21 cellular contexts compared by ENCODE assay signal in genomic region chr1:24472527-24473251, GRCh38. TPM values are rescaled to one million over a fixed set of nuclear protein-coding genes. Genes with fewer than 3 reads are reported as not detected.
A peak's percentile ranks its signal among the peaks of the same experiment; 100 is the strongest.
DNase-seq lines count a peak whose midpoint lies in the region; ATAC-seq and TF ChIP-seq lines count a peak whose summit lies in the region.
"Had no signal": no experiment of that assay in that cellular context is flagged by ENCODE, and none has a peak within 500 bp of the region (broad histone marks: within the 10 kb centered on the region; RNA-seq: fewer than 3 reads in every experiment).

No MANE protein-coding gene starts in this region.

- no peak overlapping the region for H2AFZ ChIP-seq in hepatocyte
- H2AFZ ChIP-seq: PC-9 had no signal

- no peak for TF ChIP-seq CTCF in Caco-2 (IDR thresholded peaks at IDR 0.05; ENCODE audit: insufficient read depth in 1 of 2, low read depth in 1 of 2, low read length in 1 of 2, severe bottlenecking in 1 of 2, unreplicated experiment in 1 of 2)
- TF ChIP-seq CTCF in WTC11 (IDR thresholded peaks at IDR 0.05) = no peak
- no peak for TF ChIP-seq CTCF in hepatocyte (IDR thresholded peaks at IDR 0.05; ENCODE audit: poor library complexity)
- TF ChIP-seq CTCF in progenitor cell of endocrine pancreas (IDR thresholded peaks at IDR 0.05; ENCODE audit: unreplicated experiment) = no peak
- TF ChIP-seq CTCF in GM10248 (IDR thresholded peaks at IDR 0.05; ENCODE audit: control extremely low read depth, extremely low read depth, low read depth, missing control alignments) = no peak

- DNase-seq in Caco-2 (peak; percentile 51 to 68), WTC11 (ENCODE audit: low spot score) (no peak), hepatocyte (ENCODE audit: low spot score) (peak; percentile 22), progenitor cell of endocrine pancreas (ENCODE audit: low spot score, unreplicated experiment) (peak; percentile 30), AG20443 (ENCODE audit: low spot score) (no peak), GM10248 (ENCODE audit: extremely low spot score) (no peak), DMS153 (lab: John Stamatoyannopoulos, UW) (no peak)
- DNase-seq in activated naive CD4-positive, alpha-beta T cell treated with Interleukin-2 at 50 U/mL for 16 hours = no peak
- DNase-seq: BE2C, MM.1S, NCI-H1048, NCI-H1436, NCI-H187 treated with DMSO at 0.1 percent for 48 hours, NCI-H2107, NCI-H446 treated with DMSO at 0.1 percent for 48 hours, RPMI8226, SHP77 treated with DMSO at 0.1 percent for 48 hours had no signal

- H3K4me3 Mint-ChIP-seq in Caco-2 (ENCODE audit: unreplicated experiment) (no peak overlapping the region), WTC11 (no peak overlapping the region), progenitor cell of endocrine pancreas (ENCODE audit: low read depth) (no peak overlapping the region)

- BruUV-seq in Caco-2 (replicated peaks; lab: Mats Ljungman, UMichigan) = no TSS peak

- H3K27me3 ChIP-seq in Caco-2 (replicated peaks; ENCODE audit: control insufficient read depth, insufficient read depth, low read length) = no peaks in the 10 kb centered on the region
- H3K27me3 ChIP-seq in hepatocyte = no peaks in the 10 kb centered on the region
- H3K27me3 ChIP-seq: BE2C had no signal

- no peak overlapping the region for H3K27ac ChIP-seq in hepatocyte
- H3K27ac ChIP-seq: A549, PC-9, SK-N-MC had no signal

- no peaks in the 10 kb centered on the region for H3K9me2 ChIP-seq in hepatocyte (replicated peaks; ENCODE audit: insufficient read depth)

- ATAC-seq in WTC11 = peak; percentile 48; the same call in 1 of the 2 replicates
- ATAC-seq: A549, K562 had no signal

- H3K36me3 Mint-ChIP-seq in Caco-2 (ENCODE audit: insufficient read depth, unreplicated experiment) = no peaks in the 10 kb centered on the region
- peaks cover 11% of the 10 kb centered on the region for H3K36me3 Mint-ChIP-seq in WTC11
- peaks cover 3% of the 10 kb centered on the region for H3K36me3 Mint-ChIP-seq in progenitor cell of endocrine pancreas (ENCODE audit: insufficient read depth)

- intact Hi-C loops in Caco-2 (cut with micrococcal nuclease; ENCODE audit: unreplicated experiment) = no loop called here

- no peaks in the 10 kb centered on the region for H3K9me3 ChIP-seq in Caco-2
- no peaks in the 10 kb centered on the region for H3K9me3 ChIP-seq in hepatocyte (ENCODE audit: low read depth)
- H3K9me3 ChIP-seq: A549, BE2C had no signal

- H3K9me3 Mint-ChIP-seq in Caco-2 (ENCODE audit: unreplicated experiment) (no peaks in the 10 kb centered on the region), WTC11 (peaks cover 16% of the 10 kb centered on the region), progenitor cell of endocrine pancreas (ENCODE audit: low read depth) (no peaks in the 10 kb centered on the region)

- no peaks in the 10 kb centered on the region for H3K79me2 ChIP-seq in hepatocyte

- no peak overlapping the region for H3K4me2 ChIP-seq in hepatocyte
- H3K4me2 ChIP-seq: A549, PC-9 had no signal

- H3K27me3 Mint-ChIP-seq in Caco-2 (ENCODE audit: insufficient read depth, unreplicated experiment) = no peaks in the 10 kb centered on the region
- H3K27me3 Mint-ChIP-seq in WTC11 (ENCODE audit: low read depth) = no peaks in the 10 kb centered on the region
- H3K27me3 Mint-ChIP-seq in progenitor cell of endocrine pancreas = no peaks in the 10 kb centered on the region

- H3K36me3 ChIP-seq in Caco-2 (ENCODE audit: control insufficient read depth, insufficient read depth, low read length) = no peaks in the 10 kb centered on the region
- H3K36me3 ChIP-seq in hepatocyte (replicated peaks; ENCODE audit: insufficient read depth, low read depth) = no peaks in the 10 kb centered on the region
- H3K36me3 ChIP-seq: BE2C had no signal

- H3K4me1 ChIP-seq in Caco-2 (peaks cover 15% of the 10 kb centered on the region), hepatocyte (ENCODE audit: insufficient read depth) (peaks cover 6% of the 10 kb centered on the region)
- H3K4me1 ChIP-seq: BE2C had no signal

- CTCF ChIA-PET in Caco-2 (lab: Charles Lee) (interaction anchor here (0.7 to 1.1 kb wide), 2 partner anchors 56 to 390 kb away, joined by 3 to 5 read pairs; no protein-coding TSS in a partner anchor), WTC11 (lab: Charles Lee) (no interaction called here), GM10248 (lab: Yijun Ruan, JAX) (interaction anchor here (1.5 to 2.6 kb wide), 2 partner anchors 80 to 274 kb away, joined by 3 to 5 read pairs; no protein-coding TSS in a partner anchor)

- no peaks in the 10 kb centered on the region for H3K4me1 Mint-ChIP-seq in Caco-2 (ENCODE audit: low read depth, unreplicated experiment)
- H3K4me1 Mint-ChIP-seq in WTC11 = peaks cover 27% of the 10 kb centered on the region
- H3K4me1 Mint-ChIP-seq in progenitor cell of endocrine pancreas (ENCODE audit: low read depth) = peaks cover 17% of the 10 kb centered on the region

- no peaks in the 10 kb centered on the region for H4K20me1 ChIP-seq in hepatocyte (ENCODE audit: insufficient read depth, poor library complexity, severe bottlenecking)

- no peak overlapping the region for H3K4me3 ChIP-seq in Caco-2 (ENCODE audit: low read depth, low read length)
- no peak overlapping the region for H3K4me3 ChIP-seq in hepatocyte
- H3K4me3 ChIP-seq: A549, K562, PC-9, SK-N-MC had no signal

- H3K27ac Mint-ChIP-seq in Caco-2 (ENCODE audit: unreplicated experiment) (no peak overlapping the region), WTC11 (0 out of 2 replicates have a peak overlapping the region, but pooled peaks have one; percentile 27), progenitor cell of endocrine pancreas (peak overlapping the region; percentile 95)

- 72% methylated on average over 11 of the region's 11 CpGs for WGBS in hepatocyte (ENCODE audit: low lambda C conversion rate, missing lambda C conversion rate)

- POLR2A ChIA-PET in Caco-2 (lab: Charles Lee) = no interaction called here
- POLR2A ChIA-PET in WTC11 (lab: Charles Lee) = no interaction called here
- POLR2A ChIA-PET in GM10248 (lab: Yijun Ruan, JAX) = no interaction called here

TF ChIP-seq in WTC11, 78 proteins besides CTCF, POLR2A, EP300 and RAD21:
- TF ChIP-seq RORB (CRISPR knock-in tag; IDR thresholded peaks at IDR 0.05) (no peak), JAZF1 (CRISPR knock-in tag; IDR thresholded peaks at IDR 0.05) (no peak), ETV6 (CRISPR knock-in tag; IDR thresholded peaks at IDR 0.05) (no peak)
- TF ChIP-seq, protein P1, sequence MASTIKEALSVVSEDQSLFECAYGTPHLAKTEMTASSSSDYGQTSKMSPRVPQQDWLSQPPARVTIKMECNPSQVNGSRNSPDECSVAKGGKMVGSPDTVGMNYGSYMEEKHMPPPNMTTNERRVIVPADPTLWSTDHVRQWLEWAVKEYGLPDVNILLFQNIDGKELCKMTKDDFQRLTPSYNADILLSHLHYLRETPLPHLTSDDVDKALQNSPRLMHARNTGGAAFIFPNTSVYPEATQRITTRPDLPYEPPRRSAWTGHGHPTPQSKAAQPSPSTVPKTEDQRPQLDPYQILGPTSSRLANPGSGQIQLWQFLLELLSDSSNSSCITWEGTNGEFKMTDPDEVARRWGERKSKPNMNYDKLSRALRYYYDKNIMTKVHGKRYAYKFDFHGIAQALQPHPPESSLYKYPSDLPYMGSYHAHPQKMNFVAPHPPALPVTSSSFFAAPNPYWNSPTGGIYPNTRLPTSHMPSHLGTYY (CRISPR knock-in tag; IDR thresholded peaks at IDR 0.05) = no peak

RNA-seq across cellular contexts. Expression of gene RCAN3, which starts 29.9 kb away (rescaled TPM):
- total RNA-seq in Caco-2 (2022) = 9.9 and 10.2 TPM in 2 replicates
- 16.9 to 23.3 TPM (median 16.9 TPM) in 3 replicates for total RNA-seq in WTC11 (2021)
- total RNA-seq in hepatocyte = 9.0 and 10.1 TPM in 2 replicates
- polyA plus RNA-seq in hepatocyte = 6.2 and 6.4 TPM in 2 replicates
- 31.0 and 32.5 TPM in 2 replicates for total RNA-seq in progenitor cell of endocrine pancreas

RNA-seq across cellular contexts. Expression of gene NIPAL3, which starts 57.1 kb away (rescaled TPM):
- total RNA-seq in Caco-2 (2022) (9.2 and 9.7 TPM in 2 replicates), WTC11 (2021) (11.2 to 11.3 TPM (median 11.2 TPM) in 3 replicates), hepatocyte (25.4 and 26.6 TPM in 2 replicates), progenitor cell of endocrine pancreas (13.1 and 13.5 TPM in 2 replicates)
- 27.3 and 37.9 TPM in 2 replicates for polyA plus RNA-seq in hepatocyte

RNA-seq across cellular contexts. Expression of gene STPG1, which starts 59.1 kb away (rescaled TPM):
- total RNA-seq in Caco-2 (2022) (6.2 and 8.6 TPM in 2 replicates), WTC11 (2021) (9.9 to 12.8 TPM (median 10.1 TPM) in 3 replicates), hepatocyte (2.9 and 3.5 TPM in 2 replicates), progenitor cell of endocrine pancreas (16.7 and 19.2 TPM in 2 replicates)
- polyA plus RNA-seq in hepatocyte = 4.3 and 5.5 TPM in 2 replicates

Comparison
In these comparisons a context has a peak if more than half of its experiments do, and no peak if none do; other contexts are left out.
1. DNase-seq: peak in Caco-2 (2 of 2), hepatocyte (single experiment) and progenitor cell of endocrine pancreas (single experiment); none in WTC11 (single experiment), activated naive CD4-positive, alpha-beta T cell treated with Interleukin-2 at 50 U/mL for 16 hours (single experiment), AG20443 (single experiment), GM10248 (single experiment) and DMS153 (single experiment).